Comparison of ENCODE assay signal across 8 cellular contexts in genomic region chr15:72474466-72474911, GRCh38. TPM values are rescaled to one million over a fixed set of nuclear protein-coding genes. Genes with fewer than 3 reads are reported as not detected.
DNase-seq lines count a peak whose midpoint lies in the region; ATAC-seq and TF ChIP-seq lines count a peak whose summit lies in the region.

No MANE protein-coding gene starts in this region.

- H3K9me3 ChIP-seq in body of pancreas: no peaks in the 10 kb centered on the region

- H3K36me3 ChIP-seq in body of pancreas (replicated peaks in 1 of 2; ENCODE audit: insufficient read depth in 1 of 2, low read depth in 2 of 2): no peaks in the 10 kb centered on the region

- peaks cover 52% of the 10 kb centered on the region for H3K4me1 ChIP-seq in body of pancreas

- WGBS in body of pancreas, 2 donors: 0% methylated on average over 65 of the region's 67 CpGs; no CpG with 5 or more reads in 1 of the 2 donors

- H3K27ac ChIP-seq in body of pancreas (peak overlapping the region; percentile 94 to 100 (median 98)), temporal lobe (ENCODE audit: low read depth, low read length) (peak overlapping the region; percentile 99)

- intact Hi-C loops in body of pancreas (cut with DNase I): no loop called here

- peak; percentile 45 for DNase-seq in activated CD4-positive, alpha-beta T cell treated with anti-CD3 and anti-CD28 coated beads, Interleukin-2, amount 50 U/mL, for 1 hour
- no peak for DNase-seq in activated CD4-positive, alpha-beta T cell treated with anti-CD3 and anti-CD28 coated beads, Interleukin-2, amount 50 U/mL, for 48 hours
- DNase-seq in body of pancreas (no peak), left lobe of liver (ENCODE audit: low spot score) (no peak), NCI-H510A (lab: John Stamatoyannopoulos, UW) (no peak), SKM-1 (lab: John Stamatoyannopoulos, UW; ENCODE audit: unreplicated experiment) (no peak)

- TF ChIP-seq CTCF in body of pancreas (IDR thresholded peaks at IDR 0.05): no peak

- ATAC-seq in HG03520 (IDR thresholded peaks at IDR 0.05; ENCODE audit: unreplicated experiment) (peak; percentile 13), body of pancreas (peak; percentile 10), left lobe of liver (peak; percentile 57)

- peak overlapping the region; percentile 35 to 57 for H3K4me3 ChIP-seq in body of pancreas

- H3K27me3 ChIP-seq in body of pancreas: no peaks in the 10 kb centered on the region

- TF ChIP-seq POLR2A in body of pancreas (IDR thresholded peaks at IDR 0.05): no peak

RNA-seq across cellular contexts. Expression of gene ARIH1, which starts 0.4 kb away (rescaled TPM):
- 10 to 100 TPM; 28.5 to 52.1 TPM for total RNA-seq in body of pancreas
- 65.9 TPM for total RNA-seq in left lobe of liver
- total RNA-seq in temporal lobe: 35.2 TPM
